23 cellular contexts compared by ENCODE assay signal in genomic region chr2:167939513-167940360, GRCh38.
"Had no signal": no experiment of that assay in that cellular context is flagged by ENCODE, and none has a peak within 500 bp of the region (broad histone marks: within the 10 kb centered on the region; RNA-seq: fewer than 3 reads in every experiment).

No MANE protein-coding gene starts in this region.

- H3K27ac ChIP-seq: body of pancreas, hepatocyte, spleen, testis, vagina had no signal

- H3K27ac Mint-ChIP-seq: activated CD8-positive, alpha-beta T cell treated with anti-CD3 and anti-CD28 coated beads, Interleukin-2, amount 10 ng/mL, durations not matched to agents 7 days and 5 days; activated naive CD4-positive, alpha-beta T cell treated with anti-CD3 and anti-CD28 coated beads, Interleukin-2, amount 50 U/mL, for 24 hours; dendritic cell treated with granulocyte-macrophage colony-stimulating factor and Interleukin-4, amounts not matched to agents 40 ng/mL and 50 ng/mL, for 4 days; immature natural killer cell; naive B cell; progenitor cell of endocrine pancreas had no signal

- H3K4me1 ChIP-seq: body of pancreas, spleen, vagina had no signal

- ATAC-seq: activated CD8-positive, alpha-beta T cell treated with anti-CD3 and anti-CD28 coated beads, Interleukin-2, amount 10 ng/mL, durations not matched to agents 7 days and 5 days; body of pancreas; left lobe of liver had no signal

- H2AFZ ChIP-seq: hepatocyte had no signal

- H3K4me2 ChIP-seq: hepatocyte had no signal

- H3K4me1 Mint-ChIP-seq: activated naive CD4-positive, alpha-beta T cell treated with anti-CD3 and anti-CD28 coated beads, Interleukin-2, amount 50 U/mL, for 24 hours; immature natural killer cell; naive B cell had no signal

- H3K4me3 ChIP-seq: body of pancreas, hepatocyte, lung, spleen, testis, vagina had no signal

- H3K27me3 ChIP-seq: body of pancreas, hepatocyte, testis, vagina had no signal

- H3K9me3 Mint-ChIP-seq: activated naive CD4-positive, alpha-beta T cell treated with anti-CD3 and anti-CD28 coated beads, Interleukin-2, amount 50 U/mL, for 24 hours; immature natural killer cell had no signal

- H3K4me3 Mint-ChIP-seq: activated CD8-positive, alpha-beta T cell treated with anti-CD3 and anti-CD28 coated beads, Interleukin-2, amount 10 ng/mL, durations not matched to agents 7 days and 5 days; activated naive CD4-positive, alpha-beta T cell treated with anti-CD3 and anti-CD28 coated beads, Interleukin-2, amount 50 U/mL, for 24 hours; dendritic cell treated with granulocyte-macrophage colony-stimulating factor and Interleukin-4, amounts not matched to agents 40 ng/mL and 50 ng/mL, for 4 days; immature natural killer cell; naive B cell had no signal

- H3K36me3 Mint-ChIP-seq: activated naive CD4-positive, alpha-beta T cell treated with anti-CD3 and anti-CD28 coated beads, Interleukin-2, amount 50 U/mL, for 24 hours; immature natural killer cell; naive B cell had no signal

- H3K36me3 ChIP-seq: spleen, vagina had no signal

- DNase-seq: activated CD4-positive, alpha-beta T cell treated with anti-CD3 and anti-CD28 coated beads for 1 hour; activated CD4-positive, alpha-beta T cell treated with anti-CD3 and anti-CD28 coated beads, Interleukin-2, amount 50 U/mL, for 1 hour; activated CD8-positive, alpha-beta T cell treated with anti-CD3 and anti-CD28 coated beads, Interleukin-2, amount 10 ng/mL, durations not matched to agents 7 days and 5 days; activated gamma-delta T cell treated with Interleukin-2 at 50 U/mL for 16 hours; anterior cingulate cortex; body of pancreas; effector CD4-positive, alpha-beta T cell; erythroblast; foreskin melanocyte; immature natural killer cell; naive B cell; spleen; stimulated activated CD4-positive, alpha-beta T cell treated with anti-CD3 and anti-CD28 coated beads, Interleukin-4, amount 100 ng/mL, for 1 hour; stimulated activated naive CD4-positive, alpha-beta T cell; testis; trophoblast cell had no signal

- H3K9me3 ChIP-seq: body of pancreas, spleen, testis, vagina had no signal

- H3K79me2 ChIP-seq: hepatocyte had no signal
